8 cellular contexts compared by ENCODE assay signal in the genomic region with DNA sequence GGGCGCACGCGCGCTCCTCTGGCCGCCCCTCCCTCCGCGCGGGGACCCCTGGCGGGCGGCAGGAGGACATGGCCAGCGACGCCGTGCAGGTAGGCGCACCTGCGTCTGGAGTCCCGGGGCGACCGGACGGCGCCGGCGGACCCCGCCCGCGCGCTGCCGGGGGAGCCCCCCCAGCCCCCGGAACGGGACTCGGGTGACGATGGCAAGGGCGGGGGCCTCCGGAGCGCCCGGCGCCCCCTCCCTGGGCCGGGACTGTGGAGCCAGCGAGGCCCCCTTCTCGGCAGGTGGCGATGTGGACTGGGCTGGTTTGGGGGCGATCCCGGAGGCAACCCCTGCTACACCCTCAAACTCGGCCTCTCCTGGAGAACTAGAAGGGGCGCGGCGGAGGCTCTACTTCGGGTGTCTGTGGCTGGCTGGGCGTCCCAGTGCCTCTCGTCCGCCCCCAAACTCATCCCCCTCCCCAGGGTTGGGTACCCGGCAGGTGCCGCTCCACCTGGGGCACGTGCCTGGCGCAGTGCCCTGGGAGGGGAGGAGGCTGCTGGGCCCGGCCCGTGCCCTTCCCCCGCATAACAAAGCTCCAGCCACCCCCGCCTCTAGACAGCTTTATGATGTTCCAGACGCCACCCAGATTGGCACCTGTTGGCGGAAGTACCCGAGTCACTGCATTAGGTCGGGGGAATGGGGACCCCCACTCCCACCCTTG. TPM values are rescaled to one million over a fixed set of nuclear protein-coding genes. Genes with fewer than 3 reads are reported as not detected.
DNase-seq lines count a peak whose midpoint lies in the region; ATAC-seq and TF ChIP-seq lines count a peak whose summit lies in the region.

No MANE protein-coding gene starts in this region.

- H3K4me2 ChIP-seq in SU-DHL-6 (ENCODE audit: low read depth, low read length, poor library complexity, severe bottlenecking) = peak overlapping the region; percentile 50

- H3K9me2 ChIP-seq in SU-DHL-6 (replicated peaks; ENCODE audit: insufficient read depth, low read length) = no peaks in the 10 kb centered on the region

- peaks cover 5% of the 10 kb centered on the region for H3K36me3 Mint-ChIP-seq in stimulated activated effector memory CD8-positive, alpha-beta T cell treated with anti-CD3 and anti-CD28 coated beads, Interleukin-12 subunit alpha, Interleukin-12 subunit beta, amount 100 ng/mL, for 72 hours

- TF ChIP-seq POLR2A in breast epithelium (IDR thresholded peaks at IDR 0.05) = no peak

- peak overlapping the region; percentile 46 for H2AFZ ChIP-seq in SU-DHL-6 (ENCODE audit: low read depth, low read length, severe bottlenecking)

- no peaks in the 10 kb centered on the region for H3K9me3 Mint-ChIP-seq in stimulated activated effector memory CD8-positive, alpha-beta T cell treated with anti-CD3 and anti-CD28 coated beads, Interleukin-12 subunit alpha, Interleukin-12 subunit beta, amount 100 ng/mL, for 72 hours

- H3K27ac ChIP-seq in HUES48 (ENCODE audit: low read depth, low read length) (peak overlapping the region; percentile 33), SU-DHL-6 (ENCODE audit: low read depth, low read length) (peak overlapping the region; percentile 81), breast epithelium (peak overlapping the region; percentile 76 to 90), layer of hippocampus (ENCODE audit: low read depth, low read length) (peak overlapping the region; percentile 76)

- H3K27ac Mint-ChIP-seq in stimulated activated effector memory CD8-positive, alpha-beta T cell treated with anti-CD3 and anti-CD28 coated beads, Interleukin-12 subunit alpha, Interleukin-12 subunit beta, amount 100 ng/mL, for 72 hours = peak overlapping the region; percentile 89

- H3K9me3 ChIP-seq in HUES48 (ENCODE audit: control insufficient read depth, insufficient read depth, low read length) = no peaks in the 10 kb centered on the region
- H3K9me3 ChIP-seq in SU-DHL-6 (ENCODE audit: insufficient read depth, low read length) = no peaks in the 10 kb centered on the region
- no peaks in the 10 kb centered on the region for H3K9me3 ChIP-seq in breast epithelium

- H3K27me3 ChIP-seq in HUES48 (ENCODE audit: control insufficient read depth, insufficient read depth, low read length) (no peaks in the 10 kb centered on the region), SU-DHL-6 (ENCODE audit: low read length) (no peaks in the 10 kb centered on the region), breast epithelium (no peaks in the 10 kb centered on the region), layer of hippocampus (ENCODE audit: control insufficient read depth, insufficient read depth, low read length) (no peaks in the 10 kb centered on the region)

- H3K9ac ChIP-seq in HUES48 (ENCODE audit: low read depth, low read length) (peak overlapping the region; percentile 26; the same call in 1 of the 2 replicates), SU-DHL-6 (ENCODE audit: low read length) (peak overlapping the region; percentile 93)

- H3K4me1 Mint-ChIP-seq in stimulated activated effector memory CD8-positive, alpha-beta T cell treated with anti-CD3 and anti-CD28 coated beads, Interleukin-12 subunit alpha, Interleukin-12 subunit beta, amount 100 ng/mL, for 72 hours = peaks cover 34% of the 10 kb centered on the region

- peaks cover 47% of the 10 kb centered on the region for H3K79me2 ChIP-seq in SU-DHL-6 (ENCODE audit: insufficient read depth, low read length)

- H3F3A ChIP-seq in SU-DHL-6 (ENCODE audit: insufficient read depth) = 0 out of 2 replicates have a peak, but pooled peaks cover 5% of the 10 kb centered on the region

- TF ChIP-seq CTCF in SU-DHL-6 (IDR thresholded peaks at IDR 0.05; ENCODE audit: insufficient read depth, low read length, poor library complexity, severe bottlenecking) = no peak
- no peak for TF ChIP-seq CTCF in breast epithelium (IDR thresholded peaks at IDR 0.05)

- peak overlapping the region; percentile 71 for H3K4me3 ChIP-seq in HUES48 (ENCODE audit: low read depth, low read length)
- peak overlapping the region; percentile 92 for H3K4me3 ChIP-seq in SU-DHL-6 (ENCODE audit: insufficient read depth, low read length, poor library complexity, severe bottlenecking)
- H3K4me3 ChIP-seq in breast epithelium = peak overlapping the region; percentile 79 to 100 (median 86)

- DNase-seq in DMS153 treated with DMSO at 0.1 percent for 48 hours (lab: John Stamatoyannopoulos, UW; ENCODE audit: unreplicated experiment) (peak; percentile 59), breast epithelium (ENCODE audit: low spot score in 2 of 2) (no peak), dermis blood vessel endothelial cell (no peak)
- peak in 1 of 2 donors; percentile 66 for DNase-seq in stimulated activated effector memory CD8-positive, alpha-beta T cell treated with anti-CD3 and anti-CD28 coated beads, Interleukin-12 subunit alpha, Interleukin-12 subunit beta, amount 100 ng/mL, for 72 hours (ENCODE audit: low spot score in 2 of 2)

- H3K36me3 ChIP-seq in HUES48 (ENCODE audit: control insufficient read depth, insufficient read depth, low read length) (peaks cover 13% of the 10 kb centered on the region), SU-DHL-6 (ENCODE audit: low read length) (no peaks in the 10 kb centered on the region), breast epithelium (no peaks in the 10 kb centered on the region)

- no peaks in the 10 kb centered on the region for H4K20me1 ChIP-seq in SU-DHL-6 (ENCODE audit: low read depth, low read length)

- ATAC-seq in stimulated activated effector memory CD8-positive, alpha-beta T cell treated with anti-CD3 and anti-CD28 coated beads, Interleukin-12 subunit alpha, Interleukin-12 subunit beta, amount 100 ng/mL, for 72 hours = peak; percentile 33
- ATAC-seq in HG03565 (IDR thresholded peaks at IDR 0.05; ENCODE audit: unreplicated experiment) = no peak

- peak overlapping the region; percentile 76 for H3K4me3 Mint-ChIP-seq in stimulated activated effector memory CD8-positive, alpha-beta T cell treated with anti-CD3 and anti-CD28 coated beads, Interleukin-12 subunit alpha, Interleukin-12 subunit beta, amount 100 ng/mL, for 72 hours

- H3K4me1 ChIP-seq in HUES48 (ENCODE audit: control insufficient read depth, insufficient read depth, low read length) (peaks cover 6% of the 10 kb centered on the region), breast epithelium (peaks cover 6 to 7% of the 10 kb centered on the region in 2 donors)

- intact Hi-C loops in breast epithelium (cut with DNase I; ENCODE audit: low total_unique reads) = no loop called here

RNA-seq across cellular contexts. Expression of a gene that starts 0.5 kb away (rescaled TPM):
- total RNA-seq in breast epithelium (10 to 100 TPM; 40.8 to 78.1 (median 59.6) TPM), dermis blood vessel endothelial cell (282 and 439 TPM in 2 replicates)

RNA-seq across cellular contexts. Expression of a gene that starts 14.5 kb away (rescaled TPM):
- 10 to 100 TPM; 65.9 to 79.0 (median 75.5) TPM for total RNA-seq in breast epithelium
- total RNA-seq in dermis blood vessel endothelial cell = 104 and 123 TPM in 2 replicates

RNA-seq across cellular contexts. Expression of a gene that starts 41.5 kb away (rescaled TPM):
- total RNA-seq in breast epithelium = 1 to 10 TPM in 1 of 3 donors, under 1 TPM in 1, not detected in 1; 0.48 to 1.3 TPM
- 0.17 and 0.42 TPM in 2 replicates for total RNA-seq in dermis blood vessel endothelial cell

RNA-seq across cellular contexts. Expression of a gene that starts 52.4 kb away (rescaled TPM):
- total RNA-seq in breast epithelium (10 to 100 TPM; 20.2 to 31.4 (median 23.3) TPM), dermis blood vessel endothelial cell (5.3 and 12.7 TPM in 2 replicates)

Comparison
In these comparisons a context has a peak if more than half of its experiments do, and no peak if none do; other contexts are left out.
1. H3K27ac ChIP-seq: peak in every context shown above with its lines; median percentile 83 in breast epithelium; 81 in SU-DHL-6; 76 in layer of hippocampus; 33 in HUES48.